In genomic region chr2:239732666-239733010, GRCh38 we compare ENCODE assay signal across 32 cellular contexts.
"Had no signal": no experiment of that assay in that cellular context is flagged by ENCODE, and none has a peak within 500 bp of the region (broad histone marks: within the 10 kb centered on the region; RNA-seq: fewer than 3 reads in every experiment).

No MANE protein-coding gene starts in this region.

- H3K9me3 ChIP-seq: adrenal gland, SJCRH30 had no signal

- H3K27ac Mint-ChIP-seq: activated CD4-positive, alpha-beta memory T cell treated with anti-CD3 and anti-CD28 coated beads, Interleukin-2, amount 10 ng/mL, durations not matched to agents 7 days and 5 days; activated CD8-positive, alpha-beta memory T cell treated with anti-CD3 and anti-CD28 coated beads, Interleukin-2, amount 10 ng/mL, durations not matched to agents 7 days and 5 days; activated naive CD4-positive, alpha-beta T cell treated with anti-CD3 and anti-CD28 coated beads for 36 hours; activated naive CD4-positive, alpha-beta T cell treated with anti-CD3 and anti-CD28 coated beads, Interleukin-2, amount 50 U/mL, for 72 hours; activated T-helper 17 cell treated with anti-CD3 and anti-CD28 coated beads, Interleukin-2, amount 50 U/mL, for 72 hours; brain; IgD-negative memory B cell had no signal

- ATAC-seq: activated CD8-positive, alpha-beta memory T cell treated with anti-CD3 and anti-CD28 coated beads, Interleukin-2, amount 10 ng/mL, durations not matched to agents 7 days and 5 days; activated naive CD4-positive, alpha-beta T cell treated with anti-CD3 and anti-CD28 coated beads, Interleukin-2, amount 50 U/mL, for 72 hours; activated T-helper 17 cell treated with anti-CD3 and anti-CD28 coated beads, Interleukin-2, amount 50 U/mL, for 72 hours; Panc1 had no signal

- H3K27me3 Mint-ChIP-seq: activated CD8-positive, alpha-beta memory T cell treated with anti-CD3 and anti-CD28 coated beads, Interleukin-2, amount 10 ng/mL, durations not matched to agents 7 days and 5 days; activated T-helper 17 cell treated with anti-CD3 and anti-CD28 coated beads, Interleukin-2, amount 50 U/mL, for 72 hours had no signal

- H3K36me3 ChIP-seq: adrenal gland, SJCRH30, WERI-Rb-1 had no signal

- H3K36me3 Mint-ChIP-seq: activated CD8-positive, alpha-beta memory T cell treated with anti-CD3 and anti-CD28 coated beads, Interleukin-2, amount 10 ng/mL, durations not matched to agents 7 days and 5 days; activated naive CD4-positive, alpha-beta T cell treated with anti-CD3 and anti-CD28 coated beads, Interleukin-2, amount 50 U/mL, for 72 hours; brain; IgD-negative memory B cell had no signal

- H3K27me3 ChIP-seq: adrenal gland had no signal

- H3K27ac ChIP-seq: adrenal gland, SJCRH30, SK-N-MC, WERI-Rb-1 had no signal

- H3K4me1 Mint-ChIP-seq: activated T-helper 17 cell treated with anti-CD3 and anti-CD28 coated beads, Interleukin-2, amount 50 U/mL, for 72 hours; IgD-negative memory B cell had no signal

- H3K4me3 ChIP-seq: adrenal gland, SJCRH30, SK-N-MC had no signal

- H3K4me3 Mint-ChIP-seq: activated CD4-positive, alpha-beta memory T cell treated with anti-CD3 and anti-CD28 coated beads, Interleukin-2, amount 10 ng/mL, durations not matched to agents 7 days and 5 days; activated CD8-positive, alpha-beta memory T cell treated with anti-CD3 and anti-CD28 coated beads, Interleukin-2, amount 10 ng/mL, durations not matched to agents 7 days and 5 days; activated naive CD4-positive, alpha-beta T cell treated with anti-CD3 and anti-CD28 coated beads for 36 hours; activated T-helper 17 cell treated with anti-CD3 and anti-CD28 coated beads, Interleukin-2, amount 50 U/mL, for 72 hours; brain; IgD-negative memory B cell had no signal

- H3K4me1 ChIP-seq: adrenal gland, SJCRH30 had no signal

- DNase-seq: activated CD4-positive, alpha-beta memory T cell treated with anti-CD3 and anti-CD28 coated beads, Interleukin-2, amount 10 ng/mL, durations not matched to agents 7 days and 5 days; activated CD4-positive, alpha-beta T cell treated with anti-CD3 and anti-CD28 coated beads for 1 hour; activated CD4-positive, alpha-beta T cell treated with anti-CD3 and anti-CD28 coated beads for 48 hours; activated CD4-positive, CD25-positive, alpha-beta regulatory T cell; activated CD8-positive, alpha-beta memory T cell treated with anti-CD3 and anti-CD28 coated beads for 24 hours; activated CD8-positive, alpha-beta memory T cell treated with anti-CD3 and anti-CD28 coated beads, Interleukin-2, amount 10 ng/mL, durations not matched to agents 7 days and 5 days; activated CD8-positive, alpha-beta memory T cell treated with anti-CD3 and anti-CD28 coated beads, Interleukin-2, amount 50 U/mL, for 48 hours; activated gamma-delta T cell treated with Interleukin-2 at 50 U/mL for 16 hours; activated naive CD4-positive, alpha-beta T cell treated with anti-CD3 and anti-CD28 coated beads for 36 hours; activated T-cell treated with anti-CD3 and anti-CD28 coated beads, Interleukin-2, amount 50 U/mL, for 48 hours; adrenal gland; central memory CD4-positive, alpha-beta T cell; Karpas-422; KBM-7; NCI-H1105; NCI-H1417 treated with DMSO at 0.1 percent for 48 hours; NCI-H187 treated with DMSO at 0.1 percent for 48 hours; NCI-H2081; NCI-H2171 treated with DMSO at 0.1 percent for 48 hours; NCI-H2227 treated with DMSO at 0.1 percent for 48 hours; NCI-H446; NCI-H524; NCI-H69; SJCRH30; T1000; WERI-Rb-1 had no signal
